8 cellular contexts compared by ENCODE assay signal in genomic region chr3:160565442-160566403, GRCh38. TPM values are rescaled to one million over a fixed set of nuclear protein-coding genes. Genes with fewer than 3 reads are reported as not detected.
DNase-seq lines count a peak whose midpoint lies in the region; TF ChIP-seq lines count a peak whose summit lies in the region.

Gene KPNA4 (minus strand): TSS chr3:160565571. CDS start chr3:160565282, 289 bp downstream.

- peak within 1 kb of the TSS; percentile 90 for H3K27ac ChIP-seq in effector memory CD4-positive, alpha-beta T cell (ENCODE audit: insufficient read depth, low read length, poor library complexity, severe bottlenecking)

- POLR2A ChIA-PET in activated CD8-positive, alpha-beta memory T cell treated with anti-CD3 and anti-CD28 coated beads for 36 hours (lab: Charles Lee) = interaction anchor here (1.5 kb wide), 1 partner anchor 117 kb away, joined by 7 read pairs; the partner anchor contains the start of gene TRIM59

- H3K9me3 ChIP-seq in effector memory CD4-positive, alpha-beta T cell (ENCODE audit: control insufficient read depth, low read length) = no peaks in the 10 kb centered on the region

- CTCF ChIA-PET in activated CD8-positive, alpha-beta memory T cell treated with anti-CD3 and anti-CD28 coated beads for 36 hours (lab: Charles Lee) = no interaction called here

- no peak for TF ChIP-seq CTCF in GM20000 (IDR thresholded peaks at IDR 0.05; ENCODE audit: extremely low read depth, missing control alignments)

- DNase-seq in CMK (ENCODE audit: low read depth) (peak; percentile 75), GM20000 (ENCODE audit: low spot score) (peak; percentile 98), HT-29 (ENCODE audit: low spot score) (peak; percentile 98), NOMO-1 (lab: John Stamatoyannopoulos, UW; ENCODE audit: unreplicated experiment in 2 of 2) (peak; percentile 99 to 100), medulla oblongata (ENCODE audit: extremely low spot score) (peak; percentile 99)
- peak; percentile 94 to 96 (median 95) for DNase-seq in effector memory CD4-positive, alpha-beta T cell
- peak; percentile 94 for DNase-seq in stimulated activated CD8-positive, alpha-beta memory T cell treated with anti-CD3 and anti-CD28 coated beads, Interleukin-12 subunit alpha, Interleukin-12 subunit beta, amount 100 ng/mL, for 1 hour (ENCODE audit: low read depth)

- H3K27me3 ChIP-seq in effector memory CD4-positive, alpha-beta T cell (replicated peaks; ENCODE audit: control insufficient read depth, insufficient read depth, low read length, poor library complexity, severe bottlenecking) = no peaks in the 10 kb centered on the region

- H3K4me1 ChIP-seq in effector memory CD4-positive, alpha-beta T cell (ENCODE audit: control insufficient read depth, insufficient read depth, low read length, poor library complexity, severe bottlenecking) = peaks cover 29% of the 10 kb centered on the region

- no peaks in the 10 kb centered on the region for H3K36me3 ChIP-seq in effector memory CD4-positive, alpha-beta T cell (ENCODE audit: control insufficient read depth, insufficient read depth, low read length)

- peak within 1 kb of the TSS; percentile 84 for H3K4me3 ChIP-seq in effector memory CD4-positive, alpha-beta T cell (ENCODE audit: insufficient read depth, low read depth, low read length, poor library complexity, severe bottlenecking)

RNA-seq across cellular contexts. Expression of gene KPNA4, which starts in this region (rescaled TPM):
- total RNA-seq in HT-29 (2014; rRNA removed; shearing (Covaris generic)) = 9.2 and 10.3 TPM in 2 replicates
- 10 to 100 TPM; 68.3 to 73.5 TPM for total RNA-seq in activated CD8-positive, alpha-beta memory T cell treated with anti-CD3 and anti-CD28 coated beads for 36 hours

Comparison
In these comparisons a context has a peak if more than half of its experiments do, and no peak if none do; other contexts are left out.
1. Peak in every context shown above with its lines: DNase-seq, H3K4me3 ChIP-seq and H3K27ac ChIP-seq.